1 cellular context compared by ENCODE assay signal in genomic region chr6:26250806-26251075, GRCh38.
TF ChIP-seq lines count a peak whose summit lies in the region.

No MANE protein-coding gene starts in this region.

TF ChIP-seq in K562, 482 proteins besides CTCF, POLR2A, EP300 and RAD21 (continued from another document):
- TF ChIP-seq MBD1 (CRISPR knock-in tag; IDR thresholded peaks at IDR 0.05): peak; percentile 89; the same call in 1 of the 2 replicates
- TF ChIP-seq GTF2A2 (tag; IDR thresholded peaks at IDR 0.05): 0 out of 2 replicates have a peak, but pooled peaks have one; percentile 15
- TF ChIP-seq NFYB (IDR thresholded peaks at IDR 0.05; ENCODE audit: extremely low read depth, insufficient read length): peak; percentile 29
- TF ChIP-seq TAF9B (IDR thresholded peaks at IDR 0.05; ENCODE audit: partially characterized antibody): peak; percentile 1
